In the genomic region with DNA sequence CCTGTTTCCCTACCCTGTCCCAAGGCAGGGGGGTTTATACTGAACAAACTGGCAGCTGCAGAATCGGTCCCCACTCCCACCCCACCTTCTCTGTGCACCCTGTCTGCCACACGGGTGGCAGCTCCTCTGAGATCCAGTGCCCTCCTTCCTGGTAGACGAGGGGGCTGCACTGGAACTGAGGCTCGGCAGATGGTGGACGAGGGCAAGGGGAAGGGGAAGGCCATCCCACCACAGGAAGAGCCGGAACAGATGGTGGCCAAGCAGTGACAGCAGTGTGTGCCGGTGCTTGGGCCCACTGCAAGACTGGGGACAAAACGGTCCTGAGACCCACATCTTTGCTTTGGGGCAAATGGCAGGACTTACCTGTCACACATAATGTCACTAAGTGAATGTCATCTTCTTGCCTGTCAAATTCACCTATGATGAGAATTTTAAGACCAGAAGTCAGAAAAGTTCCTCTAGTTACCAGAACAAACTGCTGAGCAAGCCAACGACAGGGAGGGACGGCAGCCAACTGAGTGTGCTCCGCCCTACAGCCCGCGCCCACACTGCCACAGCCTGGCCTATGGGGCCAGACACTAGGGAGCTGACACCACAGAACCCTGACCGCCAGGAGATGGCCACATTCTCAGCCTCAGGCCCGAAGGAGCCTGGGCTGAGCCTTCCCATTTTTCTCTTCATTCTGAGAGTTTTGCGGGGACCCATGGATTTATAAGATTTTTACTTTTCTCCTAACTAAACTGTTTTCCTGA, we compare ENCODE assay signal across 9 cellular contexts. TPM values are rescaled to one million over a fixed set of nuclear protein-coding genes. Genes with fewer than 3 reads are reported as not detected.
DNase-seq lines count a peak whose midpoint lies in the region; ATAC-seq and TF ChIP-seq lines count a peak whose summit lies in the region.
"Had no signal": no experiment of that assay in that cellular context is flagged by ENCODE, and none has a peak within 500 bp of the region (broad histone marks: within the 10 kb centered on the region; RNA-seq: fewer than 3 reads in every experiment).

No MANE protein-coding gene starts in this region.

- H3K27me3 ChIP-seq in SK-N-SH (ENCODE audit: insufficient read depth) (no peaks in the 10 kb centered on the region), endodermal cell (ENCODE audit: control insufficient read depth, insufficient read depth, low read length, poor library complexity, severe bottlenecking) (no peaks in the 10 kb centered on the region), mesenchymal stem cell (ENCODE audit: control insufficient read depth in 1 of 2, insufficient read depth in 1 of 2, low read length in 2 of 2) (no peaks in the 10 kb centered on the region)

- no peak overlapping the region for H3K4me2 ChIP-seq in SK-N-SH
- H3K4me2 ChIP-seq in mesenchymal stem cell (ENCODE audit: low read length, poor library complexity, severe bottlenecking): no peak overlapping the region

- peak overlapping the region; percentile 72 for H3K27ac Mint-ChIP-seq in endodermal cell
- peak overlapping the region in 1 of 2 donors; percentile 48 for H3K27ac Mint-ChIP-seq in stimulated activated naive CD8-positive, alpha-beta T cell treated with anti-CD3 and anti-CD28 coated beads, Interleukin-15, amount 100 ng/mL, for 72 hours

- peaks cover 58% of the 10 kb centered on the region for H3K36me3 Mint-ChIP-seq in endodermal cell (ENCODE audit: low read depth)

- H3K27ac ChIP-seq in SK-N-SH (ENCODE audit: low read depth in 2 of 2, low read length in 1 of 2) (no peak overlapping the region), endodermal cell (ENCODE audit: low read depth, low read length) (no peak overlapping the region), mesenchymal stem cell (ENCODE audit: low read length, poor library complexity, severe bottlenecking) (no peak overlapping the region), urinary bladder (ENCODE audit: low read depth) (peak overlapping the region; percentile 48)
- H3K27ac ChIP-seq: 22Rv1 had no signal

- H4K20me1 ChIP-seq in SK-N-SH (ENCODE audit: insufficient read depth): no peaks in the 10 kb centered on the region

- peaks cover 45% of the 10 kb centered on the region for H3K79me1 ChIP-seq in mesenchymal stem cell (replicated peaks; ENCODE audit: low read length, poor library complexity, severe bottlenecking)

- H3K4me3 ChIP-seq in SK-N-SH (ENCODE audit: low read depth in 2 of 2, low read length in 1 of 2): no peak overlapping the region
- H3K4me3 ChIP-seq in endodermal cell (ENCODE audit: low read length): no peak overlapping the region
- H3K4me3 ChIP-seq in mesenchymal stem cell (ENCODE audit: insufficient read depth in 1 of 2, low read depth in 1 of 2, low read length in 2 of 2): no peak overlapping the region
- H3K4me3 ChIP-seq in urinary bladder (ENCODE audit: low read depth, low read length): no peak overlapping the region

- no peak for TF ChIP-seq EP300 in SK-N-SH (IDR thresholded peaks at IDR 0.05; ENCODE audit: borderline replicate concordance in 1 of 2, low read depth in 1 of 2, low read length in 1 of 2)

- H3F3A ChIP-seq in SK-N-SH (replicated peaks; ENCODE audit: insufficient read depth): peaks cover 4% of the 10 kb centered on the region

- H3K23ac ChIP-seq in mesenchymal stem cell (ENCODE audit: low read length in 2 of 2): no peak overlapping the region

- H3K4me1 ChIP-seq in SK-N-SH (ENCODE audit: control insufficient read depth in 1 of 2, insufficient read depth in 2 of 2, low read depth in 1 of 2, low read length in 1 of 2) (no peaks in the 10 kb centered on the region), endodermal cell (ENCODE audit: control insufficient read depth, insufficient read depth, low read length) (no peaks in the 10 kb centered on the region), mesenchymal stem cell (ENCODE audit: control insufficient read depth, insufficient read depth, low read depth, low read length) (peaks cover 1% of the 10 kb centered on the region), urinary bladder (ENCODE audit: insufficient read depth) (no peaks in the 10 kb centered on the region)

- H4K8ac ChIP-seq in mesenchymal stem cell (ENCODE audit: low read length): no peak overlapping the region

- H2AFZ ChIP-seq in SK-N-SH (ENCODE audit: low read depth): no peak overlapping the region
- H2AFZ ChIP-seq in mesenchymal stem cell (ENCODE audit: low read depth, low read length): no peak overlapping the region

- H3K4me1 Mint-ChIP-seq in endodermal cell: no peaks in the 10 kb centered on the region
- no peaks in the 10 kb centered on the region for H3K4me1 Mint-ChIP-seq in stimulated activated naive CD8-positive, alpha-beta T cell treated with anti-CD3 and anti-CD28 coated beads, Interleukin-15, amount 100 ng/mL, for 72 hours

- POLR2A ChIA-PET in SK-N-SH (lab: Yijun Ruan, JAX): no interaction called here

- H2BK12ac ChIP-seq in mesenchymal stem cell (ENCODE audit: low read length in 2 of 2): no peak overlapping the region

- H2BK15ac ChIP-seq in mesenchymal stem cell (ENCODE audit: low read depth, poor library complexity, severe bottlenecking): no peak overlapping the region

- H3K9me3 ChIP-seq in SK-N-SH (no peaks in the 10 kb centered on the region), endodermal cell (ENCODE audit: control insufficient read depth, low read length) (no peaks in the 10 kb centered on the region), mesenchymal stem cell (ENCODE audit: control insufficient read depth, low read length) (no peaks in the 10 kb centered on the region)

- no peak overlapping the region for H2AK5ac ChIP-seq in mesenchymal stem cell (ENCODE audit: low read length, severe bottlenecking)

- ATAC-seq in SK-N-SH treated with all-trans-retinoic acid at 6 μM for 48 hours (peak; percentile 53; the same call in 2 of the 3 replicates), GM21526 (IDR thresholded peaks at IDR 0.05; ENCODE audit: low FRiP score, unreplicated experiment) (no peak), HG02938 (IDR thresholded peaks at IDR 0.05; ENCODE audit: unreplicated experiment) (no peak)
- no peak for ATAC-seq in stimulated activated naive CD8-positive, alpha-beta T cell treated with anti-CD3 and anti-CD28 coated beads, Interleukin-15, amount 100 ng/mL, for 72 hours

- CTCF ChIA-PET in SK-N-SH (lab: Yijun Ruan, JAX): interaction anchor here (0.9 kb wide), 1 partner anchor 12 kb away, joined by 4 read pairs; no protein-coding TSS in a partner anchor

- no peak for DNase-seq in SK-N-SH
- DNase-seq in endodermal cell: peak; percentile 76
- DNase-seq in mesenchymal stem cell: no peak
- no peak for DNase-seq in stimulated activated naive CD8-positive, alpha-beta T cell treated with anti-CD3 and anti-CD28 coated beads, Interleukin-15, amount 100 ng/mL, for 72 hours

- 85% methylated on average over 14 of the region's 16 CpGs for WGBS in SK-N-SH (ENCODE audit: low lambda C conversion rate)
- 89 to 95% methylated on average over 13 to 16 of the region's 16 CpGs for WGBS in endodermal cell (ENCODE audit: insufficient coverage in 1 of 2, insufficient read length in 1 of 2), 2 experiments
- WGBS in mesenchymal stem cell: 88% methylated on average over 16 of the region's 16 CpGs
- 41% methylated on average over 16 of the region's 16 CpGs for WGBS in urinary bladder

- no peak overlapping the region for H4K91ac ChIP-seq in mesenchymal stem cell (ENCODE audit: low read length)

- H3K27me3 Mint-ChIP-seq in endodermal cell (ENCODE audit: insufficient read depth): no peaks in the 10 kb centered on the region
- H3K27me3 Mint-ChIP-seq in stimulated activated naive CD8-positive, alpha-beta T cell treated with anti-CD3 and anti-CD28 coated beads, Interleukin-15, amount 100 ng/mL, for 72 hours: no peaks in the 10 kb centered on the region

- peaks cover 20% of the 10 kb centered on the region; the same call in 1 of the 2 replicates for H3K79me2 ChIP-seq in SK-N-SH (ENCODE audit: insufficient read depth)

- peak overlapping the region in 1 of 2 experiments; percentile 35 for H3K18ac ChIP-seq in mesenchymal stem cell (ENCODE audit: low read depth in 1 of 2, low read length in 2 of 2)

- no peaks in the 10 kb centered on the region for H3K9me2 ChIP-seq in SK-N-SH

- H3K4ac ChIP-seq in mesenchymal stem cell (ENCODE audit: low read depth in 1 of 2, low read length in 2 of 2): no peak overlapping the region

- no peak overlapping the region for H3K14ac ChIP-seq in mesenchymal stem cell (ENCODE audit: low read length in 2 of 2)

- no peak overlapping the region for H2BK5ac ChIP-seq in mesenchymal stem cell (ENCODE audit: low read depth, low read length, poor library complexity, severe bottlenecking)

- no peak for TF ChIP-seq RAD21 in SK-N-SH (IDR thresholded peaks at IDR 0.05; ENCODE audit: low read length)

- no peak overlapping the region for H3K9ac ChIP-seq in SK-N-SH
- no peak overlapping the region for H3K9ac ChIP-seq in endodermal cell (ENCODE audit: extremely low read depth, low read length, poor library complexity, severe bottlenecking)
- H3K9ac ChIP-seq in mesenchymal stem cell (ENCODE audit: low read length): peak overlapping the region; percentile 75

- H2BK120ac ChIP-seq in mesenchymal stem cell (ENCODE audit: low read depth, low read length): no peak overlapping the region

- TF ChIP-seq CTCF in SK-N-SH (IDR thresholded peaks at IDR 0.05) (no peak), endodermal cell (conservative IDR thresholded peaks at IDR 0.05) (peak; percentile 32)

- no peak overlapping the region for H3K4me3 Mint-ChIP-seq in endodermal cell
- no peak overlapping the region for H3K4me3 Mint-ChIP-seq in stimulated activated naive CD8-positive, alpha-beta T cell treated with anti-CD3 and anti-CD28 coated beads, Interleukin-15, amount 100 ng/mL, for 72 hours

- H3K9me3 Mint-ChIP-seq in endodermal cell: no peaks in the 10 kb centered on the region
- H3K9me3 Mint-ChIP-seq in stimulated activated naive CD8-positive, alpha-beta T cell treated with anti-CD3 and anti-CD28 coated beads, Interleukin-15, amount 100 ng/mL, for 72 hours: no peaks in the 10 kb centered on the region

- H3K36me3 ChIP-seq in SK-N-SH (replicated peaks in 1 of 2; ENCODE audit: control insufficient read depth in 1 of 2, insufficient read depth in 2 of 2, low read length in 1 of 2) (peaks cover 50 to 55% of the 10 kb centered on the region in 2 experiments), endodermal cell (ENCODE audit: control insufficient read depth, insufficient read depth, low read length) (peaks cover 66% of the 10 kb centered on the region), mesenchymal stem cell (ENCODE audit: control insufficient read depth in 1 of 2, insufficient read depth in 2 of 2, low read depth in 1 of 2, low read length in 2 of 2) (peaks cover 58 to 79% of the 10 kb centered on the region in 2 experiments), urinary bladder (ENCODE audit: insufficient read depth) (peaks cover 9% of the 10 kb centered on the region)

RNA-seq across cellular contexts. Expression of gene NTAN1, which starts 14.4 kb away (rescaled TPM):
- polyA plus RNA-seq in SK-N-SH (2012; rRNA removed) (55.3 and 62.2 TPM in 2 replicates), urinary bladder (63.8 TPM)
- polyA plus RNA-seq in SK-N-SH (2012; cell fraction: cytosol; rRNA removed): 66.7 and 75.4 TPM in 2 replicates
- 35.0 and 45.6 TPM in 2 replicates for polyA plus RNA-seq in SK-N-SH (2012; cell fraction: nucleus; rRNA removed)
- total RNA-seq in endodermal cell (10 to 100 TPM; 47.2 to 57.3 TPM), urinary bladder (70.5 TPM)
- polyA plus RNA-seq in endodermal cell (2013, experiment 1 of 2): 55.9 TPM
- 51.5 TPM for polyA plus RNA-seq in endodermal cell (2013, experiment 2 of 2)
- 116 TPM for polyA plus RNA-seq in mesenchymal stem cell (2013, experiment 1 of 2)
- 117 TPM for polyA plus RNA-seq in mesenchymal stem cell (2013, experiment 2 of 2)

RNA-seq across cellular contexts. Expression of gene RRN3, which starts 52.6 kb away (rescaled TPM):
- 21.3 and 32.8 TPM in 2 replicates for polyA plus RNA-seq in SK-N-SH (2012; rRNA removed)
- 33.8 and 34.0 TPM in 2 replicates for polyA plus RNA-seq in SK-N-SH (2012; cell fraction: cytosol; rRNA removed)
- polyA plus RNA-seq in SK-N-SH (2012; cell fraction: nucleus; rRNA removed): 14.2 and 34.2 TPM in 2 replicates
- 10 to 100 TPM; 28.6 to 30.6 TPM for total RNA-seq in endodermal cell
- 27.4 TPM for polyA plus RNA-seq in endodermal cell (2013, experiment 1 of 2)
- 25.0 TPM for polyA plus RNA-seq in endodermal cell (2013, experiment 2 of 2)
- polyA plus RNA-seq in mesenchymal stem cell (2013, experiment 1 of 2): 11.7 TPM
- 12.7 TPM for polyA plus RNA-seq in mesenchymal stem cell (2013, experiment 2 of 2)
- 40.6 TPM for total RNA-seq in urinary bladder
- 25.1 TPM for polyA plus RNA-seq in urinary bladder
